ENCODE assay signal across 22 cellular contexts in genomic region chr22:33255781-33256180, GRCh38.
"Had no signal": no experiment of that assay in that cellular context is flagged by ENCODE, and none has a peak within 500 bp of the region (broad histone marks: within the 10 kb centered on the region; RNA-seq: fewer than 3 reads in every experiment).

No MANE protein-coding gene starts in this region.

- H3K4me3 Mint-ChIP-seq: brain; dendritic cell treated with granulocyte-macrophage colony-stimulating factor and Interleukin-4, amounts not matched to agents 40 ng/mL and 50 ng/mL, for 4 days; naive thymus-derived CD8-positive, alpha-beta T cell; stimulated activated naive CD8-positive, alpha-beta T cell treated with anti-CD3 and anti-CD28 coated beads, Interleukin-15, Interleukin-2, amounts not matched to agents 100 ng/mL and 50 ng/mL, for 24 hours; T-helper 2 cell treated with Interferon-gamma antibody and Interleukin-4, amounts not matched to agents 5 μg/mL and 100 μg/mL, for 36 hours had no signal

- H3K9me3 ChIP-seq: heart left ventricle, lower lobe of right lung, spleen, thyroid gland, upper lobe of right lung had no signal

- DNase-seq: activated T-cell treated with anti-CD3 and anti-CD28 coated beads, Interleukin-2, amount 50 U/mL, for 1 hour; aorta; caudate nucleus; effector CD4-positive, alpha-beta T cell; heart left ventricle; islet precursor cell; left cardiac atrium; lower lobe of right lung; naive thymus-derived CD8-positive, alpha-beta T cell; spleen; stimulated activated CD4-positive, alpha-beta T cell treated with anti-CD3 and anti-CD28 coated beads, Interleukin-4, amount 100 ng/mL, for 24 hours; thyroid gland; upper lobe of right lung; WERI-Rb-1 had no signal

- H3K9me3 Mint-ChIP-seq: activated naive CD4-positive, alpha-beta T cell treated with anti-CD3 and anti-CD28 coated beads, Interleukin-2, amount 50 U/mL, for 72 hours; dendritic cell treated with granulocyte-macrophage colony-stimulating factor and Interleukin-4, amounts not matched to agents 40 ng/mL and 50 ng/mL, for 4 days; stimulated activated naive CD8-positive, alpha-beta T cell treated with anti-CD3 and anti-CD28 coated beads, Interleukin-15, Interleukin-2, amounts not matched to agents 100 ng/mL and 50 ng/mL, for 24 hours had no signal

- H3K36me3 ChIP-seq: heart left ventricle, lower lobe of right lung, spleen, thyroid gland, upper lobe of right lung, WERI-Rb-1 had no signal

- ATAC-seq: activated naive CD4-positive, alpha-beta T cell treated with anti-CD3 and anti-CD28 coated beads, Interleukin-2, amount 50 U/mL, for 72 hours; heart left ventricle; left cardiac atrium; lower lobe of right lung; naive thymus-derived CD8-positive, alpha-beta T cell; upper lobe of right lung had no signal

- FAIRE-seq: endometrium, TTC549 had no signal

- H3K27ac Mint-ChIP-seq: activated naive CD4-positive, alpha-beta T cell treated with anti-CD3 and anti-CD28 coated beads, Interleukin-2, amount 50 U/mL, for 72 hours; brain; dendritic cell treated with granulocyte-macrophage colony-stimulating factor and Interleukin-4, amounts not matched to agents 40 ng/mL and 50 ng/mL, for 4 days; naive thymus-derived CD8-positive, alpha-beta T cell; progenitor cell of endocrine pancreas; stimulated activated naive CD8-positive, alpha-beta T cell treated with anti-CD3 and anti-CD28 coated beads, Interleukin-15, Interleukin-2, amounts not matched to agents 100 ng/mL and 50 ng/mL, for 24 hours; T-helper 2 cell treated with Interferon-gamma antibody and Interleukin-4, amounts not matched to agents 5 μg/mL and 100 μg/mL, for 36 hours had no signal

- H3K36me3 Mint-ChIP-seq: activated naive CD4-positive, alpha-beta T cell treated with anti-CD3 and anti-CD28 coated beads, Interleukin-2, amount 50 U/mL, for 72 hours; brain had no signal

- H3K4me1 ChIP-seq: heart left ventricle, lower lobe of right lung, upper lobe of right lung had no signal

- H3K27me3 ChIP-seq: thyroid gland, upper lobe of right lung had no signal

- H3K27ac ChIP-seq: heart left ventricle, lower lobe of right lung, spleen, thyroid gland, upper lobe of right lung, WERI-Rb-1 had no signal

- H3K27me3 Mint-ChIP-seq: dendritic cell treated with granulocyte-macrophage colony-stimulating factor and Interleukin-4, amounts not matched to agents 40 ng/mL and 50 ng/mL, for 4 days had no signal

- H3K4me3 ChIP-seq: heart left ventricle, lower lobe of right lung, spleen, thyroid gland, upper lobe of right lung had no signal
